17 cellular contexts compared by ENCODE assay signal in the genomic region with DNA sequence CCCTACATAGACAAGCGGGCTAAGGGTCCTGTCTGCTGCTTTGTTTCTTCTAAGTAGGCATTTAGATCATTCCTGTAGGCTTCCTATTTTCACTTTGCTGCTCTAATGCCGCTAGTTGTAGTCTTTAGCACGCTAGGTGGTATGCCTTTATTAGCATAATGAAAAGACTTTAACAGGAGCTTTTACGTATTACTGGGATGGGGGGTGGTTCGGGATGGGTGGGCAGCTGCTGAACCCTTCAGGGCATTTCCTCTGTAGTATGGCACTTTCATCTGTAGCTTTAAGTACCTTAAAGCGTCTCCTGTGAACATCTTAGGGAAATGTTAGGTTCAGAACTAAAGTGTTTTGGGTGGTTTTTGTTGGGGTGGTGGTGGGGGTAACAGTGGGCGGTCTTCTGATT.
"Had no signal": no experiment of that assay in that cellular context is flagged by ENCODE, and none has a peak within 500 bp of the region (broad histone marks: within the 10 kb centered on the region; RNA-seq: fewer than 3 reads in every experiment).

No MANE protein-coding gene starts in this region.

- H3K27ac Mint-ChIP-seq: naive thymus-derived CD4-positive, alpha-beta T cell; nephron progenitor cell had no signal

- H3K27ac ChIP-seq: foreskin keratinocyte, spleen, stomach, thoracic aorta, transverse colon had no signal

- H3K36me3 Mint-ChIP-seq: naive thymus-derived CD4-positive, alpha-beta T cell had no signal

- DNase-seq: dermis blood vessel endothelial cell; erythroblast; foreskin keratinocyte; kidney glomerular epithelial cell; mammary epithelial cell; naive thymus-derived CD4-positive, alpha-beta T cell; nephron progenitor cell; posterior cingulate gyrus; spleen; stimulated activated CD4-positive, alpha-beta T cell treated with anti-CD3 and anti-CD28 coated beads, Interleukin-2, amount 100 ng/mL, for 24 hours; stimulated activated naive CD4-positive, alpha-beta T cell; stomach; substantia nigra; transverse colon had no signal

- H3K36me3 ChIP-seq: spleen, stomach, thoracic aorta, transverse colon had no signal

- H3K9me3 ChIP-seq: spleen, stomach, thoracic aorta, transverse colon had no signal

- ATAC-seq: foreskin keratinocyte; left lobe of liver; naive thymus-derived CD4-positive, alpha-beta T cell; sciatic nerve had no signal

- H3K9me3 Mint-ChIP-seq: naive thymus-derived CD4-positive, alpha-beta T cell; nephron progenitor cell had no signal

- H3K4me3 ChIP-seq: spleen, stomach, thoracic aorta, transverse colon had no signal

- H3K4me1 ChIP-seq: foreskin keratinocyte, spleen, transverse colon had no signal

- H3K4me3 Mint-ChIP-seq: naive thymus-derived CD4-positive, alpha-beta T cell; nephron progenitor cell had no signal
